19 cellular contexts compared by ENCODE assay signal in genomic region chr19:5788422-5788821, GRCh38. TPM values are rescaled to one million over a fixed set of nuclear protein-coding genes. Genes with fewer than 3 reads are reported as not detected.
DNase-seq lines count a peak whose midpoint lies in the region; ATAC-seq, FAIRE-seq and TF ChIP-seq lines count a peak whose summit lies in the region.
"Had no signal": no experiment of that assay in that cellular context is flagged by ENCODE, and none has a peak within 500 bp of the region (broad histone marks: within the 10 kb centered on the region; RNA-seq: fewer than 3 reads in every experiment).

No MANE protein-coding gene starts in this region.

- intact Hi-C loops in activated naive CD4-positive, alpha-beta T cell treated with anti-CD3 and anti-CD28 coated beads for 36 hours (cut with micrococcal nuclease): no loop called here
- intact Hi-C loops in GM12878 (cut with micrococcal nuclease; ENCODE audit: unreplicated experiment): no loop called here

- H3K27me3 ChIP-seq in GM12878 (replicated peaks in 1 of 2; ENCODE audit: control insufficient read depth in 2 of 2, insufficient read depth in 2 of 2, low read length in 1 of 2) (no peaks in the 10 kb centered on the region), neuronal stem cell (ENCODE audit: control insufficient read depth in 3 of 3, insufficient read depth in 3 of 3, low read depth in 1 of 3, low read length in 3 of 3) (no peaks in the 10 kb centered on the region)

- H3K9me3 Mint-ChIP-seq in activated naive CD4-positive, alpha-beta T cell treated with anti-CD3 and anti-CD28 coated beads for 36 hours: no peaks in the 10 kb centered on the region

- TF ChIP-seq EP300 in GM12878 (IDR thresholded peaks at IDR 0.05; ENCODE audit: borderline replicate concordance in 1 of 2, control insufficient read depth in 1 of 2, low read depth in 2 of 2, low read length in 2 of 2): no peak

- RAD21 ChIA-PET in GM12878 (lab: Charles Lee; ENCODE audit: unreplicated experiment): no interaction called here

- no peak for TF ChIP-seq RAD21 in GM12878 (IDR thresholded peaks at IDR 0.05; ENCODE audit: insufficient read depth, low read depth, low read length)

- no peak for TF ChIP-seq POLR2A in GM12878 (IDR thresholded peaks at IDR 0.05; ENCODE audit: low read depth, low read length)

- H2AK5ac ChIP-seq in neuronal stem cell (ENCODE audit: low read depth, low read length): no peak overlapping the region

- TF ChIP-seq CTCF in HEK293 (tag by site-specific recombination; IDR thresholded peaks at IDR 0.05) (no peak), GM12878 (IDR thresholded peaks at IDR 0.05 in 2 of 3, conservative IDR thresholded peaks at IDR 0.05 in 1 of 3; ENCODE audit: control insufficient read depth in 2 of 3, extremely low read depth in 1 of 3, insufficient read depth in 1 of 3, low read depth in 3 of 3, low read length in 3 of 3) (no peak)

- no TSS peak for BruUV-seq in GM12878 (replicated peaks; lab: Mats Ljungman, UMichigan)

- no peak overlapping the region for H3K27ac Mint-ChIP-seq in activated naive CD4-positive, alpha-beta T cell treated with anti-CD3 and anti-CD28 coated beads for 36 hours

- peaks cover 13% of the 10 kb centered on the region for H3K4me1 Mint-ChIP-seq in activated naive CD4-positive, alpha-beta T cell treated with anti-CD3 and anti-CD28 coated beads for 36 hours (ENCODE audit: low read depth)

- H3K27me3 Mint-ChIP-seq in activated naive CD4-positive, alpha-beta T cell treated with anti-CD3 and anti-CD28 coated beads for 36 hours (ENCODE audit: low read depth): no peaks in the 10 kb centered on the region

- no peak overlapping the region for H2AFZ ChIP-seq in GM12878 (ENCODE audit: control insufficient read depth, low read depth, low read length)
- H2AFZ ChIP-seq in neuronal stem cell (ENCODE audit: low read length): no peak overlapping the region

- no peaks in the 10 kb centered on the region for H4K20me1 ChIP-seq in GM12878 (ENCODE audit: control insufficient read depth, insufficient read depth)

- peaks cover 5% of the 10 kb centered on the region for H3K79me2 ChIP-seq in GM12878 (ENCODE audit: control insufficient read depth, insufficient read depth, low read length)

- H3K27ac ChIP-seq in HEK293 (ENCODE audit: extremely low read depth, low read depth, low read length) (no peak overlapping the region), GM12878 (ENCODE audit: control insufficient read depth, insufficient read depth) (no peak overlapping the region), neuronal stem cell (replicated peaks; ENCODE audit: low read length) (no peak overlapping the region)

- POLR2A ChIA-PET in HEK293 (lab: Yijun Ruan, JAX) (interaction anchor here (1.1 kb wide), 1 partner anchor 11 kb away, joined by 3 read pairs; no protein-coding TSS in a partner anchor), GM12878 (lab: Charles Lee) (no interaction called here)

- H3K9ac ChIP-seq in GM12878 (ENCODE audit: control insufficient read depth, insufficient read depth, low read length) (no peak overlapping the region), neuronal stem cell (ENCODE audit: low read depth, low read length, poor library complexity) (no peak overlapping the region)

- H2BK12ac ChIP-seq in neuronal stem cell (ENCODE audit: low read length): no peak overlapping the region

- 96% methylated on average over 4 of the region's 5 CpGs for WGBS in GM12878 (ENCODE audit: insufficient coverage, insufficient replicate concordance, low lambda C conversion rate, missing lambda C conversion rate)
- no CpG with 5 or more reads among the region's 5 CpGs for WGBS in neuronal stem cell (ENCODE audit: extremely low coverage in 2 of 2, insufficient read length in 2 of 2, insufficient replicate concordance in 1 of 2), 2 donors

- no peaks in the 10 kb centered on the region for H3K4me1 ChIP-seq in HEK293 (ENCODE audit: control insufficient read depth, insufficient read depth, low read length)
- peaks cover 3% of the 10 kb centered on the region; the same call in 1 of the 2 replicates for H3K4me1 ChIP-seq in GM12878 (ENCODE audit: control insufficient read depth, insufficient read depth, low read length)
- peaks cover 4 to 7% of the 10 kb centered on the region in 2 donors for H3K4me1 ChIP-seq in neuronal stem cell (ENCODE audit: control insufficient read depth in 2 of 2, insufficient read depth in 1 of 2, low read depth in 1 of 2, low read length in 2 of 2)

- in situ Hi-C loops in GM12878 (cut with MboI): no loop called here

- H3K18ac ChIP-seq in neuronal stem cell (ENCODE audit: low read length): no peak overlapping the region

- H4K8ac ChIP-seq in neuronal stem cell (ENCODE audit: low read depth, low read length): peak overlapping the region; percentile 65

- no peak overlapping the region for H3K14ac ChIP-seq in neuronal stem cell (ENCODE audit: low read length)

- H2BK15ac ChIP-seq in neuronal stem cell (ENCODE audit: low read length): no peak overlapping the region

- H2BK120ac ChIP-seq in neuronal stem cell (ENCODE audit: low read depth, low read length): no peak overlapping the region

- no peak for DNase-seq in activated naive CD4-positive, alpha-beta T cell treated with anti-CD3 and anti-CD28 coated beads for 36 hours
- no peak for DNase-seq in activated naive CD4-positive, alpha-beta T cell treated with Interleukin-2 at 50 U/mL for 16 hours
- DNase-seq in GM12878 (ENCODE audit: low read depth, low spot score) (no peak), neuronal stem cell (ENCODE audit: low spot score) (no peak), middle frontal gyrus (ENCODE audit: extremely low spot score, low spot score) (no peak), LoVo (ENCODE audit: low spot score) (no peak)
- DNase-seq: COR-L47, GF-D8, MM.1S, NCI-H1092 treated with DMSO at 0.1 percent for 48 hours, NCI-H2227 treated with DMSO at 0.1 percent for 48 hours, NCI-H524 treated with DMSO at 0.1 percent for 48 hours had no signal

- H3K4me3 ChIP-seq in HEK293 (ENCODE audit: low read depth, low read length): no peak overlapping the region
- no peak overlapping the region for H3K4me3 ChIP-seq in GM12878
- H3K4me3 ChIP-seq in neuronal stem cell (ENCODE audit: low read length in 2 of 2): no peak overlapping the region

- H3K4me3 Mint-ChIP-seq in activated naive CD4-positive, alpha-beta T cell treated with anti-CD3 and anti-CD28 coated beads for 36 hours: peak overlapping the region; percentile 39
- H3K4me3 Mint-ChIP-seq: CD14-positive monocyte had no signal

- H3K9me3 ChIP-seq in HEK293 (ENCODE audit: control insufficient read depth, insufficient read depth, low read depth, low read length) (no peaks in the 10 kb centered on the region), GM12878 (replicated peaks; ENCODE audit: control insufficient read depth, insufficient read depth, low read length) (no peaks in the 10 kb centered on the region), neuronal stem cell (replicated peaks in 1 of 2; ENCODE audit: control insufficient read depth in 2 of 2, insufficient read depth in 1 of 2, low read depth in 1 of 2, low read length in 2 of 2) (peaks cover 0 to 2% of the 10 kb centered on the region in 2 donors)

- H3K79me1 ChIP-seq in neuronal stem cell (ENCODE audit: low read depth, low read length): peaks cover 13% of the 10 kb centered on the region

- no peak overlapping the region for H3K23ac ChIP-seq in neuronal stem cell (ENCODE audit: low read depth, low read length, poor library complexity)

- H4K91ac ChIP-seq in neuronal stem cell (ENCODE audit: low read depth, low read length, poor library complexity): no peak overlapping the region

- no peak for ATAC-seq in GM12878
- ATAC-seq: Panc1, Right ventricle myocardium inferior had no signal

- H2BK5ac ChIP-seq in neuronal stem cell (ENCODE audit: low read length): no peak overlapping the region

- no peak overlapping the region for H3K4me2 ChIP-seq in GM12878 (ENCODE audit: control insufficient read depth, insufficient read depth)
- H3K4me2 ChIP-seq in neuronal stem cell (ENCODE audit: insufficient read depth, low read length, poor library complexity, severe bottlenecking): no peak overlapping the region

- H3K4ac ChIP-seq in neuronal stem cell (ENCODE audit: low read length): no peak overlapping the region

- no peak for FAIRE-seq in GM12878 (lab: Jason Lieb, UNC)
- FAIRE-seq: H1 had no signal

- peaks cover 29% of the 10 kb centered on the region for H3K36me3 Mint-ChIP-seq in activated naive CD4-positive, alpha-beta T cell treated with anti-CD3 and anti-CD28 coated beads for 36 hours (ENCODE audit: low read depth)

- H3K36me3 ChIP-seq in HEK293 (ENCODE audit: control insufficient read depth in 2 of 2, insufficient read depth in 1 of 2, low read length in 2 of 2) (peaks cover 11 to 64% of the 10 kb centered on the region in 2 experiments; a peak in 2 of 3 replicates), GM12878 (ENCODE audit: control insufficient read depth in 2 of 2, insufficient read depth in 2 of 2, low read length in 1 of 2) (peaks cover 4 to 29% of the 10 kb centered on the region in 2 experiments; a peak in 3 of 4 replicates), neuronal stem cell (replicated peaks in 1 of 2; ENCODE audit: control insufficient read depth in 2 of 2, insufficient read depth in 2 of 2, low read length in 2 of 2) (peaks cover 38 to 63% of the 10 kb centered on the region in 2 donors)

- CTCF ChIA-PET in activated naive CD4-positive, alpha-beta T cell treated with anti-CD3 and anti-CD28 coated beads for 36 hours (lab: Charles Lee): interaction anchor here (0.6 kb wide), 1 partner anchor 99 kb away, joined by 3 read pairs; the partner anchor contains the start of gene RPL36
- CTCF ChIA-PET in HEK293 (lab: Yijun Ruan, JAX): interaction anchor here (0.6 kb wide), 2 partner anchors 15 to 94 kb away, joined by 3 to 5 read pairs; no protein-coding TSS in a partner anchor
- CTCF ChIA-PET in GM12878 (lab: Yijun Ruan, JAX): no interaction called here

- SMC1A ChIA-PET in GM12878 (lab: Charles Lee; ENCODE audit: uncharacterized antibody, unreplicated experiment): no interaction called here

RNA-seq across cellular contexts. Expression of gene DUS3L, which starts 2.5 kb away (rescaled TPM):
- 10 to 100 TPM; 43.1 to 45.2 TPM for total RNA-seq in activated naive CD4-positive, alpha-beta T cell treated with anti-CD3 and anti-CD28 coated beads for 36 hours
- total RNA-seq in GM12878 (2013; cell fraction: nucleolus; rRNA removed): 40.0 and 53.9 TPM in 2 replicates
- total RNA-seq in GM12878 (2014; rRNA removed) (31.4 and 34.1 TPM in 2 replicates), GM12878 (2014; rRNA removed; fragmentation: Illumina TruSeq; extraction: Trizol) (23.7 and 24.2 TPM in 2 replicates), GM12878 (2021) (36.9 and 47.6 TPM in 2 replicates)
- 68.1 TPM for polyA plus RNA-seq in GM12878 (2011; ENCODE audit: low read depth)
- polyA plus RNA-seq in GM12878 (2011; rRNA removed) (14.2 and 22.4 TPM in 2 replicates), GM12878 (2014; fragmentation: Illumina TruSeq; extraction: Trizol) (9.8 and 28.0 TPM in 2 replicates), GM12878 (2014; fragmentation: Nextera tagmentation; extraction: Ambion mirVana) (1 to 10 TPM in 1 of 2 experiments, under 1 TPM in 1; 0.64 to 1.5 TPM), GM12878 (2014; rRNA removed) (43.8 and 53.2 TPM in 2 replicates), GM12878 (2016; fragmentation: Nextera tagmentation; extraction: Ambion mirVana) (10 to 100 TPM; 37.6 to 38.1 TPM)
- 29.2 and 47.8 TPM in 2 replicates for polyA plus RNA-seq in GM12878 (2011; cell fraction: cytosol; rRNA removed)
- 122 and 160 TPM in 2 replicates for polyA plus RNA-seq in GM12878 (2011; cell fraction: nucleus; rRNA removed)
- 17.6 and 46.6 TPM in 2 replicates for polyA plus RNA-seq in GM12878 (2012)
- 20.3 and 29.6 TPM in 2 replicates for polyA minus RNA-seq in GM12878 (2011; rRNA and poly(A)+ RNA removed)
- polyA minus RNA-seq in GM12878 (2011; cell fraction: cytosol; rRNA and poly(A)+ RNA removed): 22.1 and 36.8 TPM in 2 replicates
- 20.7 and 39.2 TPM in 2 replicates for polyA minus RNA-seq in GM12878 (2011; cell fraction: nucleus; rRNA and poly(A)+ RNA removed)
- polyA plus RNA-seq in neuronal stem cell (2013, experiment 1 of 2): 11.6 TPM
- polyA plus RNA-seq in neuronal stem cell (2013, experiment 2 of 2): 10.8 TPM

RNA-seq across cellular contexts. Expression of gene PRR22, which starts 3.9 kb away (rescaled TPM):
- 1 to 10 TPM; 1.1 to 1.5 TPM for total RNA-seq in activated naive CD4-positive, alpha-beta T cell treated with anti-CD3 and anti-CD28 coated beads for 36 hours
- total RNA-seq in GM12878 (2013; cell fraction: nucleolus; rRNA removed): 2.6 and 3.5 TPM in 2 replicates
- 2.2 and 2.8 TPM in 2 replicates for total RNA-seq in GM12878 (2014; rRNA removed)
- 0.31 and 0.32 TPM in 2 replicates for total RNA-seq in GM12878 (2014; rRNA removed; fragmentation: Illumina TruSeq; extraction: Trizol)
- 2.5 and 3.1 TPM in 2 replicates for total RNA-seq in GM12878 (2021)
- 0.22 TPM for polyA plus RNA-seq in GM12878 (2011; ENCODE audit: low read depth)
- 0.37 and 0.81 TPM in 2 replicates for polyA plus RNA-seq in GM12878 (2011; rRNA removed)
- polyA plus RNA-seq in GM12878 (2011; cell fraction: cytosol; rRNA removed): 1.2 and 2.7 TPM in 2 replicates
- 15.2 and 22.3 TPM in 2 replicates for polyA plus RNA-seq in GM12878 (2011; cell fraction: nucleus; rRNA removed)
- polyA plus RNA-seq in GM12878 (2012): 1.1 and 1.9 TPM in 2 replicates
- polyA plus RNA-seq in GM12878 (2014; fragmentation: Illumina TruSeq; extraction: Trizol): 0.34 TPM in 1 of 2 replicates, not detected in the other
- not detected for polyA plus RNA-seq in GM12878 (2014; fragmentation: Nextera tagmentation; extraction: Ambion mirVana)
- 4.4 and 5.4 TPM in 2 replicates for polyA plus RNA-seq in GM12878 (2014; rRNA removed)
- 1 to 10 TPM; 1.2 to 1.4 TPM for polyA plus RNA-seq in GM12878 (2016; fragmentation: Nextera tagmentation; extraction: Ambion mirVana)
- polyA minus RNA-seq in GM12878 (2011; rRNA and poly(A)+ RNA removed): 0.31 TPM in 1 of 2 replicates, not detected in the other
- polyA minus RNA-seq in GM12878 (2011; cell fraction: cytosol; rRNA and poly(A)+ RNA removed): 1.1 TPM in 1 of 2 replicates, not detected in the other
- 1.2 and 1.8 TPM in 2 replicates for polyA minus RNA-seq in GM12878 (2011; cell fraction: nucleus; rRNA and poly(A)+ RNA removed)
- 0.68 TPM for polyA plus RNA-seq in neuronal stem cell (2013, experiment 1 of 2)
- polyA plus RNA-seq in neuronal stem cell (2013, experiment 2 of 2): 0.62 TPM

RNA-seq across cellular contexts. Expression of gene NRTN, which starts 16.4 kb away (rescaled TPM):
- under 1 TPM; 0.38 to 0.42 TPM for total RNA-seq in activated naive CD4-positive, alpha-beta T cell treated with anti-CD3 and anti-CD28 coated beads for 36 hours
- total RNA-seq in GM12878 (2013; cell fraction: nucleolus; rRNA removed): not detected in 2 replicates
- total RNA-seq in GM12878 (2014; rRNA removed): not detected in 2 replicates
- not detected in 2 replicates for total RNA-seq in GM12878 (2014; rRNA removed; fragmentation: Illumina TruSeq; extraction: Trizol)
- total RNA-seq in GM12878 (2021): not detected in 2 replicates
- not detected for polyA plus RNA-seq in GM12878 (2011; ENCODE audit: low read depth)
- polyA plus RNA-seq in GM12878 (2011; rRNA removed): not detected in 2 replicates
- polyA plus RNA-seq in GM12878 (2011; cell fraction: cytosol; rRNA removed): not detected in 2 replicates
- not detected in 2 replicates for polyA plus RNA-seq in GM12878 (2011; cell fraction: nucleus; rRNA removed)
- not detected in 2 replicates for polyA plus RNA-seq in GM12878 (2012)
- not detected in 2 replicates for polyA plus RNA-seq in GM12878 (2014; fragmentation: Illumina TruSeq; extraction: Trizol)
- not detected for polyA plus RNA-seq in GM12878 (2014; fragmentation: Nextera tagmentation; extraction: Ambion mirVana)
- 0.28 TPM in 1 of 2 replicates, not detected in the other for polyA plus RNA-seq in GM12878 (2014; rRNA removed)
- polyA plus RNA-seq in GM12878 (2016; fragmentation: Nextera tagmentation; extraction: Ambion mirVana): not detected
- not detected in 2 replicates for polyA minus RNA-seq in GM12878 (2011; rRNA and poly(A)+ RNA removed)
- polyA minus RNA-seq in GM12878 (2011; cell fraction: cytosol; rRNA and poly(A)+ RNA removed): not detected in 2 replicates
- polyA minus RNA-seq in GM12878 (2011; cell fraction: nucleus; rRNA and poly(A)+ RNA removed): not detected in 2 replicates
- polyA plus RNA-seq in neuronal stem cell (2013, experiment 1 of 2): 8.2 TPM
- polyA plus RNA-seq in neuronal stem cell (2013, experiment 2 of 2): 7.9 TPM
- polyA plus RNA-seq: CD14-positive monocyte had no signal

RNA-seq across cellular contexts. Expression of gene FUT6, which starts 51.1 kb away (rescaled TPM):
- not detected for total RNA-seq in activated naive CD4-positive, alpha-beta T cell treated with anti-CD3 and anti-CD28 coated beads for 36 hours
- total RNA-seq in GM12878 (2013; cell fraction: nucleolus; rRNA removed): 0.39 and 0.42 TPM in 2 replicates
- total RNA-seq in GM12878 (2014; rRNA removed) (not detected in 2 replicates), GM12878 (2014; rRNA removed; fragmentation: Illumina TruSeq; extraction: Trizol) (not detected in 2 replicates), GM12878 (2021) (not detected in 2 replicates)
- not detected for polyA plus RNA-seq in GM12878 (2011; ENCODE audit: low read depth)
- polyA plus RNA-seq in GM12878 (2011; rRNA removed) (not detected in 2 replicates), GM12878 (2014; fragmentation: Illumina TruSeq; extraction: Trizol) (not detected in 2 replicates), GM12878 (2014; fragmentation: Nextera tagmentation; extraction: Ambion mirVana) (not detected), GM12878 (2014; rRNA removed) (not detected in 2 replicates), GM12878 (2016; fragmentation: Nextera tagmentation; extraction: Ambion mirVana) (not detected)
- polyA plus RNA-seq in GM12878 (2011; cell fraction: cytosol; rRNA removed): not detected in 2 replicates
- not detected in 2 replicates for polyA plus RNA-seq in GM12878 (2011; cell fraction: nucleus; rRNA removed)
- polyA plus RNA-seq in GM12878 (2012): not detected in 2 replicates
- polyA minus RNA-seq in GM12878 (2011; rRNA and poly(A)+ RNA removed): not detected in 2 replicates
- not detected in 2 replicates for polyA minus RNA-seq in GM12878 (2011; cell fraction: cytosol; rRNA and poly(A)+ RNA removed)
- polyA minus RNA-seq in GM12878 (2011; cell fraction: nucleus; rRNA and poly(A)+ RNA removed): not detected in 2 replicates
- polyA plus RNA-seq in neuronal stem cell (2013, experiment 1 of 2): 0.11 TPM
- polyA plus RNA-seq in neuronal stem cell (2013, experiment 2 of 2): 0.06 TPM
- total RNA-seq: A673, Daoy, H1, Right ventricle myocardium inferior had no signal
- polyA plus RNA-seq: CD14-positive monocyte, H1 had no signal
